Comparison of ENCODE assay signal across 10 cellular contexts in genomic region chr3:52248816-52249547, GRCh38. TPM values are rescaled to one million over a fixed set of nuclear protein-coding genes. Genes with fewer than 3 reads are reported as not detected.
A peak's percentile ranks its signal among the peaks of the same experiment; 100 is the strongest.
DNase-seq lines count a peak whose midpoint lies in the region; ATAC-seq, FAIRE-seq and TF ChIP-seq lines count a peak whose summit lies in the region.
"Had no signal": no experiment of that assay in that cellular context is flagged by ENCODE, and none has a peak within 500 bp of the region (broad histone marks: within the 10 kb centered on the region; RNA-seq: fewer than 3 reads in every experiment).

No MANE protein-coding gene starts in this region.

- BruUV-seq in IMR-90 (replicated peaks; lab: Mats Ljungman, UMichigan) (no TSS peak), GM12878 (replicated peaks; lab: Mats Ljungman, UMichigan) (no TSS peak), PC-3 (replicated peaks; lab: Mats Ljungman, UMichigan) (no TSS peak)

- WGBS in IMR-90 (ENCODE audit: extremely low coverage in 2 of 2, insufficient read length in 1 of 2), 2 experiments = 73% methylated on average over 4 of the region's 10 CpGs; no CpG with 5 or more reads in 1 of the 2 experiments
- 73% methylated on average over 9 of the region's 10 CpGs for WGBS in GM12878 (ENCODE audit: insufficient coverage, insufficient replicate concordance, low lambda C conversion rate, missing lambda C conversion rate)

- dilution Hi-C loops in IMR-90 (cut with HindIII; ENCODE audit: low sequenced_read_pairs, unreplicated experiment) = no loop called here

- in situ Hi-C loops in IMR-90 (cut with MboI; ENCODE audit: low sequenced_read_pairs) = no loop called here
- in situ Hi-C loops in GM12878 (cut with MboI) = no loop called here

- H3K4me2 ChIP-seq in IMR-90 (ENCODE audit: low read depth, low read length) (no peak overlapping the region), GM12878 (ENCODE audit: control insufficient read depth, insufficient read depth) (no peak overlapping the region), PC-3 (ENCODE audit: low read length) (no peak overlapping the region)

- H3K9me3 Mint-ChIP-seq in CD8-positive, alpha-beta T cell = no peaks in the 10 kb centered on the region
- no peaks in the 10 kb centered on the region for H3K9me3 Mint-ChIP-seq in naive B cell

- H4K5ac ChIP-seq in IMR-90 (ENCODE audit: low read depth, low read length) = no peak overlapping the region

- SMC1A ChIA-PET in GM12878 (lab: Charles Lee; ENCODE audit: uncharacterized antibody, unreplicated experiment) = interaction anchor here (1.1 kb wide), 1 partner anchor 13 kb away, joined by 5 read pairs; no protein-coding TSS in a partner anchor

- no peak overlapping the region for H3K4ac ChIP-seq in IMR-90 (ENCODE audit: low read depth, low read length)

- H3K27me3 Mint-ChIP-seq in CD8-positive, alpha-beta T cell (ENCODE audit: low read depth) = no peaks in the 10 kb centered on the region
- H3K27me3 Mint-ChIP-seq in naive B cell = no peaks in the 10 kb centered on the region

- H2AFZ ChIP-seq in IMR-90 (replicated peaks; ENCODE audit: low read length, poor library complexity) = peak overlapping the region; percentile 34
- H2AFZ ChIP-seq in GM12878 (ENCODE audit: control insufficient read depth, low read depth, low read length) = no peak overlapping the region
- no peak overlapping the region for H2AFZ ChIP-seq in PC-3 (ENCODE audit: low read length)

- H3K9ac ChIP-seq in IMR-90 (ENCODE audit: low read depth, low read length) (no peak overlapping the region), GM12878 (ENCODE audit: control insufficient read depth, insufficient read depth, low read length) (no peak overlapping the region), PC-3 (ENCODE audit: low read length) (no peak overlapping the region)

- H3F3A ChIP-seq in PC-3 (ENCODE audit: low read length, unreplicated experiment) = peaks cover 4% of the 10 kb centered on the region

- peaks cover 7% of the 10 kb centered on the region for H3K36me3 ChIP-seq in CD8-positive, alpha-beta T cell (ENCODE audit: insufficient read depth, low read length)
- peaks cover 40% of the 10 kb centered on the region for H3K36me3 ChIP-seq in IMR-90 (ENCODE audit: control insufficient read depth, insufficient read depth, low read length)
- peaks cover 17 to 21% of the 10 kb centered on the region in 2 experiments for H3K36me3 ChIP-seq in GM12878 (ENCODE audit: control insufficient read depth in 2 of 2, insufficient read depth in 2 of 2, low read length in 1 of 2)
- H3K36me3 ChIP-seq in PC-3 (ENCODE audit: low read depth, low read length) = peaks cover 13% of the 10 kb centered on the region

- peaks cover 25% of the 10 kb centered on the region for H4K20me1 ChIP-seq in IMR-90 (ENCODE audit: insufficient read depth, low read length)
- H4K20me1 ChIP-seq in GM12878 (ENCODE audit: control insufficient read depth, insufficient read depth) = no peaks in the 10 kb centered on the region
- H4K20me1 ChIP-seq in PC-3 (ENCODE audit: low read length) = no peaks in the 10 kb centered on the region

- no peaks in the 10 kb centered on the region for H3K9me3 ChIP-seq in CD8-positive, alpha-beta T cell (ENCODE audit: low read length)
- H3K9me3 ChIP-seq in IMR-90 (ENCODE audit: control insufficient read depth, insufficient read depth, low read length) (no peaks in the 10 kb centered on the region), GM12878 (replicated peaks; ENCODE audit: control insufficient read depth, insufficient read depth, low read length) (no peaks in the 10 kb centered on the region), PC-3 (ENCODE audit: low read length) (no peaks in the 10 kb centered on the region)

- intact Hi-C loops in CD8-positive, alpha-beta T cell (cut with DNase I, micrococcal nuclease) = no loop called here
- intact Hi-C loops in IMR-90 (cut with micrococcal nuclease) (no loop called here), GM12878 (cut with micrococcal nuclease; ENCODE audit: unreplicated experiment) (no loop called here), PC-3 (cut with micrococcal nuclease) (no loop called here)

- H4K91ac ChIP-seq in IMR-90 (ENCODE audit: insufficient read depth, low read depth, low read length) = no peak overlapping the region

- no peak overlapping the region for H4K8ac ChIP-seq in IMR-90 (ENCODE audit: low read depth in 2 of 2, low read length in 2 of 2)

- H3K4me3 ChIP-seq in CD8-positive, alpha-beta T cell (ENCODE audit: low read depth, low read length) = no peak overlapping the region
- H3K4me3 ChIP-seq in IMR-90 (ENCODE audit: insufficient read depth, low read depth, low read length) = no peak overlapping the region
- H3K4me3 ChIP-seq in GM12878 = no peak overlapping the region
- no peak overlapping the region for H3K4me3 ChIP-seq in PC-3 (ENCODE audit: low read length)

- CTCF ChIA-PET in CD8-positive, alpha-beta T cell (lab: Charles Lee) = interaction anchor here (1.0 to 29.3 kb wide), 9 partner anchors 9 to 90 kb away, joined by 3 to 622 read pairs (median 8); partner anchors contain the start of genes GLYCTK, TWF2 and WDR82
- CTCF ChIA-PET in IMR-90 (lab: Yijun Ruan, JAX) = no interaction called here
- CTCF ChIA-PET in GM12878 (lab: Yijun Ruan, JAX) = interaction anchor here (0.9 to 1.5 kb wide), 5 partner anchors 9 to 90 kb away, joined by 3 to 5 read pairs (median 4); no protein-coding TSS in a partner anchor
- CTCF ChIA-PET in PC-3 (lab: Charles Lee) = interaction anchor here (0.8 kb wide), 1 partner anchor 29 kb away, joined by 3 read pairs; no protein-coding TSS in a partner anchor

- H3K27ac Mint-ChIP-seq in CD8-positive, alpha-beta T cell = peak overlapping the region; percentile 96
- H3K27ac Mint-ChIP-seq in naive B cell = peak overlapping the region in 4 of 6 donors; percentile 39 to 88 (median 78)

- no peak for FAIRE-seq in GM12878 (lab: Jason Lieb, UNC)

- TF ChIP-seq CTCF in CD8-positive, alpha-beta T cell (IDR thresholded peaks at IDR 0.05) = no peak
- TF ChIP-seq CTCF in IMR-90 (conservative IDR thresholded peaks at IDR 0.05; ENCODE audit: low read depth, low read length) = no peak
- TF ChIP-seq CTCF in GM12878 (IDR thresholded peaks at IDR 0.05 in 2 of 3, conservative IDR thresholded peaks at IDR 0.05 in 1 of 3; ENCODE audit: control insufficient read depth in 2 of 3, extremely low read depth in 1 of 3, insufficient read depth in 1 of 3, low read depth in 3 of 3, low read length in 3 of 3) = no peak
- TF ChIP-seq CTCF in PC-3 (conservative IDR thresholded peaks at IDR 0.05; ENCODE audit: low read depth, low read length) = no peak

- H3K23ac ChIP-seq in IMR-90 (ENCODE audit: low read depth, low read length) = no peak overlapping the region

- TF ChIP-seq RAD21 in IMR-90 (IDR thresholded peaks at IDR 0.05; ENCODE audit: low read length) = no peak
- TF ChIP-seq RAD21 in GM12878 (IDR thresholded peaks at IDR 0.05; ENCODE audit: insufficient read depth, low read depth, low read length) = no peak

- peaks cover 33% of the 10 kb centered on the region for H3K9me1 ChIP-seq in IMR-90 (ENCODE audit: insufficient read depth, low read length)

- no peak overlapping the region for H2BK5ac ChIP-seq in IMR-90 (ENCODE audit: low read depth, low read length, poor library complexity, severe bottlenecking)

- H3K27me3 ChIP-seq in CD8-positive, alpha-beta T cell (ENCODE audit: insufficient read depth, low read length) = no peaks in the 10 kb centered on the region
- H3K27me3 ChIP-seq in IMR-90 (ENCODE audit: control insufficient read depth, insufficient read depth, low read length) = no peaks in the 10 kb centered on the region
- no peaks in the 10 kb centered on the region for H3K27me3 ChIP-seq in GM12878 (replicated peaks in 1 of 2; ENCODE audit: control insufficient read depth in 2 of 2, insufficient read depth in 2 of 2, low read length in 1 of 2)
- no peaks in the 10 kb centered on the region for H3K27me3 ChIP-seq in PC-3 (ENCODE audit: low read length)

- H3K79me1 ChIP-seq in IMR-90 (ENCODE audit: low read depth in 1 of 2, low read length in 2 of 2) = peaks cover 14 to 70% of the 10 kb centered on the region in 2 experiments

- H2BK15ac ChIP-seq in IMR-90 (ENCODE audit: low read depth, low read length) = no peak overlapping the region

- peak overlapping the region; percentile 35 for H3K4me3 Mint-ChIP-seq in CD8-positive, alpha-beta T cell
- peak overlapping the region in 2 of 8 donors; percentile 10 to 21 for H3K4me3 Mint-ChIP-seq in naive B cell

- TF ChIP-seq EP300 in GM12878 (IDR thresholded peaks at IDR 0.05; ENCODE audit: borderline replicate concordance in 1 of 2, control insufficient read depth in 1 of 2, low read depth in 2 of 2, low read length in 2 of 2) = no peak

- H3K14ac ChIP-seq in IMR-90 (replicated peaks; ENCODE audit: low read depth, low read length) = no peak overlapping the region

- DNase-seq in CD8-positive, alpha-beta T cell = peak in 4 of 7 experiments; percentile 47 to 53 (median 50)
- DNase-seq in IMR-90 (no peak), GM12878 (ENCODE audit: low read depth, low spot score) (no peak), naive B cell (no peak), PC-3 (no peak), NOMO-1 (lab: John Stamatoyannopoulos, UW; ENCODE audit: unreplicated experiment in 2 of 2) (no peak)
- DNase-seq: effector CD8-positive, alpha-beta T cell had no signal

- no peak overlapping the region for H3K56ac ChIP-seq in IMR-90 (ENCODE audit: extremely low read depth, insufficient read depth, low read length)

- no peak for TF ChIP-seq POLR2A in IMR-90 (IDR thresholded peaks at IDR 0.05; ENCODE audit: low read depth, low read length)
- peak; percentile 44; the same call in 1 of the 2 replicates for TF ChIP-seq POLR2A in GM12878 (IDR thresholded peaks at IDR 0.05; ENCODE audit: low read depth, low read length)

- no peak for ATAC-seq in CD8-positive, alpha-beta T cell
- ATAC-seq in IMR-90 (ENCODE audit: low read depth) (no peak), GM12878 (no peak), naive B cell (ENCODE audit: low read depth in 2 of 2) (no peak), GM18873 (IDR thresholded peaks at IDR 0.05; ENCODE audit: low FRiP score, unreplicated experiment) (no peak), PC-3 (no peak), GM19463 (IDR thresholded peaks at IDR 0.05; ENCODE audit: unreplicated experiment) (no peak)

- H3K4me1 Mint-ChIP-seq in CD8-positive, alpha-beta T cell (ENCODE audit: low read depth) = peaks cover 89% of the 10 kb centered on the region
- H3K4me1 Mint-ChIP-seq in naive B cell = peaks cover 46 to 78% (median 66%) of the 10 kb centered on the region in 3 donors

- no peak overlapping the region for H2BK120ac ChIP-seq in IMR-90 (ENCODE audit: low read depth, low read length)

- no peak overlapping the region for H2BK20ac ChIP-seq in IMR-90 (ENCODE audit: low read depth, low read length)

- peaks cover 66% of the 10 kb centered on the region for H3K36me3 Mint-ChIP-seq in CD8-positive, alpha-beta T cell
- no peaks in the 10 kb centered on the region for H3K36me3 Mint-ChIP-seq in naive B cell

- no peaks in the 10 kb centered on the region for H3K9me2 ChIP-seq in PC-3 (replicated peaks; ENCODE audit: low read length)

- POLR2A ChIA-PET in CD8-positive, alpha-beta T cell (lab: Charles Lee) = interaction anchor here (0.6 to 28.6 kb wide), 7 partner anchors 10 to 33 kb away, joined by 3 to 685 read pairs (median 5); partner anchors contain the start of genes GLYCTK, TLR9, TWF2 and WDR82
- POLR2A ChIA-PET in IMR-90 (lab: Charles Lee; ENCODE audit: unreplicated experiment) (interaction anchor here (0.5 kb wide), 1 partner anchor 29 kb away, joined by 8 read pairs; the partner anchor contains the start of gene WDR82), GM12878 (lab: Charles Lee) (interaction anchor here (0.7 to 7.8 kb wide), 6 partner anchors 10 to 38 kb away, joined by 3 to 60 read pairs (median 4); partner anchors contain the start of genes TWF2 and WDR82), PC-3 (lab: Charles Lee; ENCODE audit: unreplicated experiment) (interaction anchor here (0.6 kb wide), 1 partner anchor 28 kb away, joined by 16 read pairs; no protein-coding TSS in a partner anchor)

- H3K18ac ChIP-seq in IMR-90 (ENCODE audit: low read depth, low read length) = no peak overlapping the region

- no peak overlapping the region for H3K27ac ChIP-seq in CD8-positive, alpha-beta T cell (ENCODE audit: low read depth, low read length)
- H3K27ac ChIP-seq in IMR-90 (ENCODE audit: insufficient read depth, low read length) (no peak overlapping the region), GM12878 (ENCODE audit: control insufficient read depth, insufficient read depth) (no peak overlapping the region), PC-3 (ENCODE audit: low read length) (no peak overlapping the region)

- peak overlapping the region; percentile 66 for H2AK9ac ChIP-seq in IMR-90 (replicated peaks; ENCODE audit: low read depth, low read length, poor library complexity)

- H3K79me2 ChIP-seq in GM12878 (ENCODE audit: control insufficient read depth, insufficient read depth, low read length) (peaks cover 4% of the 10 kb centered on the region), PC-3 (ENCODE audit: low read length) (no peaks in the 10 kb centered on the region)

- H3K4me1 ChIP-seq in CD8-positive, alpha-beta T cell (ENCODE audit: insufficient read depth, low read length) = peaks cover 92% of the 10 kb centered on the region
- peaks cover 19% of the 10 kb centered on the region for H3K4me1 ChIP-seq in IMR-90 (ENCODE audit: control insufficient read depth, insufficient read depth, low read length)
- H3K4me1 ChIP-seq in GM12878 (ENCODE audit: control insufficient read depth, insufficient read depth, low read length) = peaks cover 43% of the 10 kb centered on the region
- H3K4me1 ChIP-seq in PC-3 (ENCODE audit: insufficient read depth, low read length) = peaks cover 25% of the 10 kb centered on the region

- RAD21 ChIA-PET in GM12878 (lab: Charles Lee; ENCODE audit: unreplicated experiment) = interaction anchor here (1.2 kb wide), 1 partner anchor 8 kb away, joined by 3 read pairs; no protein-coding TSS in a partner anchor

- no peak overlapping the region for H2AK5ac ChIP-seq in IMR-90 (ENCODE audit: low read depth, low read length)

RNA-seq across cellular contexts. Expression of gene PPM1M, which starts 3.4 kb away (rescaled TPM):
- total RNA-seq in CD8-positive, alpha-beta T cell = 10 to 100 TPM; 43.9 to 46.9 TPM
- total RNA-seq in IMR-90 (2012; rRNA removed) = 12.2 and 13.1 TPM in 2 replicates
- 15.4 and 18.1 TPM in 2 replicates for polyA plus RNA-seq in IMR-90 (2012; rRNA removed)
- 12.1 and 14.9 TPM in 2 replicates for polyA plus RNA-seq in IMR-90 (2012; cell fraction: cytosol; rRNA removed)
- polyA plus RNA-seq in IMR-90 (2012; cell fraction: nucleus; rRNA removed; ENCODE audit: low replicate concordance) = 51.7 and 53.1 TPM in 2 replicates
- total RNA-seq in GM12878 (2013; cell fraction: nucleolus; rRNA removed) = 10.4 and 10.8 TPM in 2 replicates
- total RNA-seq in GM12878 (2014; rRNA removed) = 15.7 and 16.3 TPM in 2 replicates
- 14.1 TPM in 2 replicates for total RNA-seq in GM12878 (2014; rRNA removed; fragmentation: Illumina TruSeq; extraction: Trizol)
- total RNA-seq in GM12878 (2021) = 24.8 and 25.9 TPM in 2 replicates
- 11.0 TPM for polyA plus RNA-seq in GM12878 (2011; ENCODE audit: low read depth)
- polyA plus RNA-seq in GM12878 (2011; rRNA removed) = 19.2 and 21.1 TPM in 2 replicates
- polyA plus RNA-seq in GM12878 (2011; cell fraction: cytosol; rRNA removed) = 26.1 and 26.4 TPM in 2 replicates
- 55.4 and 72.9 TPM in 2 replicates for polyA plus RNA-seq in GM12878 (2011; cell fraction: nucleus; rRNA removed)
- polyA plus RNA-seq in GM12878 (2012) = 16.3 and 19.2 TPM in 2 replicates
- polyA plus RNA-seq in GM12878 (2014; fragmentation: Illumina TruSeq; extraction: Trizol) = 19.8 and 24.3 TPM in 2 replicates
- polyA plus RNA-seq in GM12878 (2014; fragmentation: Nextera tagmentation; extraction: Ambion mirVana) = 10 to 100 TPM in 1 of 2 experiments, 1 to 10 TPM in 1; 7.5 to 15.3 TPM
- 23.1 and 24.3 TPM in 2 replicates for polyA plus RNA-seq in GM12878 (2014; rRNA removed)
- 1 to 10 TPM; 7.3 to 9.5 TPM for polyA plus RNA-seq in GM12878 (2016; fragmentation: Nextera tagmentation; extraction: Ambion mirVana)
- polyA minus RNA-seq in GM12878 (2011; rRNA and poly(A)+ RNA removed) = 28.2 and 35.1 TPM in 2 replicates
- polyA minus RNA-seq in GM12878 (2011; cell fraction: cytosol; rRNA and poly(A)+ RNA removed) = 3.9 and 5.3 TPM in 2 replicates
- polyA minus RNA-seq in GM12878 (2011; cell fraction: nucleus; rRNA and poly(A)+ RNA removed) = 11.4 and 12.5 TPM in 2 replicates
- 10 to 100 TPM; 16.8 to 38.5 (median 21.4) TPM for polyA plus RNA-seq in naive B cell (ENCODE audit: low read depth in 6 of 6)
- total RNA-seq in PC-3 (2014; rRNA removed) = 8.5 and 12.4 TPM in 2 replicates

RNA-seq across cellular contexts. Expression of gene TWF2, which starts 10.0 kb away (rescaled TPM):
- 10 to 100 TPM; 31.1 to 31.2 TPM for total RNA-seq in CD8-positive, alpha-beta T cell
- total RNA-seq in IMR-90 (2012; rRNA removed) (105 and 111 TPM in 2 replicates), GM12878 (2014; rRNA removed) (67.7 and 81.3 TPM in 2 replicates), GM12878 (2014; rRNA removed; fragmentation: Illumina TruSeq; extraction: Trizol) (34.7 and 37.5 TPM in 2 replicates), GM12878 (2021) (88.1 and 88.2 TPM in 2 replicates), PC-3 (2014; rRNA removed) (147 and 166 TPM in 2 replicates)
- polyA plus RNA-seq in IMR-90 (2012; rRNA removed) (145 and 158 TPM in 2 replicates), GM12878 (2011; rRNA removed) (30.3 and 56.6 TPM in 2 replicates), GM12878 (2014; fragmentation: Illumina TruSeq; extraction: Trizol) (9.8 and 38.5 TPM in 2 replicates), GM12878 (2014; fragmentation: Nextera tagmentation; extraction: Ambion mirVana) (1 to 10 TPM in 1 of 2 experiments, under 1 TPM in 1; 0.16 to 3.4 TPM), GM12878 (2014; rRNA removed) (106 and 113 TPM in 2 replicates), GM12878 (2016; fragmentation: Nextera tagmentation; extraction: Ambion mirVana) (10 to 100 TPM; 80.4 to 90.5 TPM), naive B cell (ENCODE audit: low read depth in 6 of 6) (10 to 100 TPM; 48.5 to 90.8 (median 75.4) TPM)
- polyA plus RNA-seq in IMR-90 (2012; cell fraction: cytosol; rRNA removed) = 165 and 194 TPM in 2 replicates
- polyA plus RNA-seq in IMR-90 (2012; cell fraction: nucleus; rRNA removed; ENCODE audit: low replicate concordance) = 62.0 and 123 TPM in 2 replicates
- total RNA-seq in GM12878 (2013; cell fraction: nucleolus; rRNA removed) = 11.4 and 12.4 TPM in 2 replicates
- polyA plus RNA-seq in GM12878 (2011; ENCODE audit: low read depth) = 26.2 TPM
- 115 and 164 TPM in 2 replicates for polyA plus RNA-seq in GM12878 (2011; cell fraction: cytosol; rRNA removed)
- polyA plus RNA-seq in GM12878 (2011; cell fraction: nucleus; rRNA removed) = 78.7 and 103 TPM in 2 replicates
- 46.6 and 50.7 TPM in 2 replicates for polyA plus RNA-seq in GM12878 (2012)
- 40.5 and 76.6 TPM in 2 replicates for polyA minus RNA-seq in GM12878 (2011; rRNA and poly(A)+ RNA removed)
- 25.4 and 34.2 TPM in 2 replicates for polyA minus RNA-seq in GM12878 (2011; cell fraction: cytosol; rRNA and poly(A)+ RNA removed)
- 11.8 and 16.6 TPM in 2 replicates for polyA minus RNA-seq in GM12878 (2011; cell fraction: nucleus; rRNA and poly(A)+ RNA removed)

RNA-seq across cellular contexts. Expression of gene TLR9, which starts 23.5 kb away (rescaled TPM):
- total RNA-seq in CD8-positive, alpha-beta T cell = under 1 TPM in 1 of 2 experiments, not detected in 1; 0.33 TPM
- total RNA-seq in IMR-90 (2012; rRNA removed) = not detected in 2 replicates
- 0.03 TPM in 1 of 2 replicates, not detected in the other for polyA plus RNA-seq in IMR-90 (2012; rRNA removed)
- 0.01 TPM in 1 of 2 replicates, not detected in the other for polyA plus RNA-seq in IMR-90 (2012; cell fraction: cytosol; rRNA removed)
- 0.15 TPM in 2 replicates for polyA plus RNA-seq in IMR-90 (2012; cell fraction: nucleus; rRNA removed; ENCODE audit: low replicate concordance)
- 0.51 and 1.6 TPM in 2 replicates for total RNA-seq in GM12878 (2013; cell fraction: nucleolus; rRNA removed)
- 0.22 and 0.51 TPM in 2 replicates for total RNA-seq in GM12878 (2014; rRNA removed)
- total RNA-seq in GM12878 (2014; rRNA removed; fragmentation: Illumina TruSeq; extraction: Trizol) = 0.14 and 0.22 TPM in 2 replicates
- 4.8 and 6.9 TPM in 2 replicates for total RNA-seq in GM12878 (2021)
- 2.1 TPM for polyA plus RNA-seq in GM12878 (2011; ENCODE audit: low read depth)
- polyA plus RNA-seq in GM12878 (2011; rRNA removed) = 0.03 and 0.11 TPM in 2 replicates
- 0.15 and 0.24 TPM in 2 replicates for polyA plus RNA-seq in GM12878 (2011; cell fraction: cytosol; rRNA removed)
- 0.64 and 1.0 TPM in 2 replicates for polyA plus RNA-seq in GM12878 (2011; cell fraction: nucleus; rRNA removed)
- polyA plus RNA-seq in GM12878 (2012) = 4.5 TPM in 2 replicates
- polyA plus RNA-seq in GM12878 (2014; fragmentation: Illumina TruSeq; extraction: Trizol) = 0.53 TPM in 1 of 2 replicates, not detected in the other
- polyA plus RNA-seq in GM12878 (2014; fragmentation: Nextera tagmentation; extraction: Ambion mirVana) = under 1 TPM in 1 of 2 experiments, not detected in 1; 0.10 TPM
- polyA plus RNA-seq in GM12878 (2014; rRNA removed) = 1.1 and 1.5 TPM in 2 replicates
- polyA plus RNA-seq in GM12878 (2016; fragmentation: Nextera tagmentation; extraction: Ambion mirVana) = 1 to 10 TPM in 1 of 2 experiments, under 1 TPM in 1; 0.82 to 1.2 TPM
- polyA minus RNA-seq in GM12878 (2011; rRNA and poly(A)+ RNA removed) = 0.15 TPM in 1 of 2 replicates, not detected in the other
- polyA minus RNA-seq in GM12878 (2011; cell fraction: cytosol; rRNA and poly(A)+ RNA removed) = 0.42 TPM in 1 of 2 replicates, not detected in the other
- polyA minus RNA-seq in GM12878 (2011; cell fraction: nucleus; rRNA and poly(A)+ RNA removed) = 0.10 TPM in 1 of 2 replicates, not detected in the other
- 1 to 10 TPM in 5 of 6 donors, not detected in 1; 1.6 to 4.4 (median 3.8) TPM for polyA plus RNA-seq in naive B cell (ENCODE audit: low read depth in 6 of 6)
- total RNA-seq in PC-3 (2014; rRNA removed) = not detected in 2 replicates
- total RNA-seq: osteocyte had no signal

RNA-seq across cellular contexts. Expression of gene WDR82, which starts 29.5 kb away (rescaled TPM):
- 100 to 1,000 TPM; 115 to 117 TPM for total RNA-seq in CD8-positive, alpha-beta T cell
- total RNA-seq in IMR-90 (2012; rRNA removed) = 65.3 and 68.1 TPM in 2 replicates
- 30.9 and 38.1 TPM in 2 replicates for polyA plus RNA-seq in IMR-90 (2012; rRNA removed)
- 11.6 and 13.7 TPM in 2 replicates for polyA plus RNA-seq in IMR-90 (2012; cell fraction: cytosol; rRNA removed)
- 4.1 and 16.9 TPM in 2 replicates for polyA plus RNA-seq in IMR-90 (2012; cell fraction: nucleus; rRNA removed; ENCODE audit: low replicate concordance)
- 29.7 and 32.2 TPM in 2 replicates for total RNA-seq in GM12878 (2013; cell fraction: nucleolus; rRNA removed)
- total RNA-seq in GM12878 (2014; rRNA removed) = 50.0 and 51.1 TPM in 2 replicates
- 45.1 and 46.4 TPM in 2 replicates for total RNA-seq in GM12878 (2014; rRNA removed; fragmentation: Illumina TruSeq; extraction: Trizol)
- total RNA-seq in GM12878 (2021) = 61.0 and 64.8 TPM in 2 replicates
- 33.3 TPM for polyA plus RNA-seq in GM12878 (2011; ENCODE audit: low read depth)
- 81.8 and 82.4 TPM in 2 replicates for polyA plus RNA-seq in GM12878 (2011; rRNA removed)
- 51.8 and 52.6 TPM in 2 replicates for polyA plus RNA-seq in GM12878 (2011; cell fraction: cytosol; rRNA removed)
- 14.2 and 20.5 TPM in 2 replicates for polyA plus RNA-seq in GM12878 (2011; cell fraction: nucleus; rRNA removed)
- polyA plus RNA-seq in GM12878 (2012) = 35.7 and 40.2 TPM in 2 replicates
- 65.8 and 67.0 TPM in 2 replicates for polyA plus RNA-seq in GM12878 (2014; fragmentation: Illumina TruSeq; extraction: Trizol)
- polyA plus RNA-seq in GM12878 (2014; fragmentation: Nextera tagmentation; extraction: Ambion mirVana) = 10 to 100 TPM; 10.4 to 12.5 TPM
- 49.5 and 55.2 TPM in 2 replicates for polyA plus RNA-seq in GM12878 (2014; rRNA removed)
- 10 to 100 TPM; 10.1 to 15.8 TPM for polyA plus RNA-seq in GM12878 (2016; fragmentation: Nextera tagmentation; extraction: Ambion mirVana)
- polyA minus RNA-seq in GM12878 (2011; rRNA and poly(A)+ RNA removed) = 86.3 and 110 TPM in 2 replicates
- polyA minus RNA-seq in GM12878 (2011; cell fraction: cytosol; rRNA and poly(A)+ RNA removed) = 27.0 and 31.9 TPM in 2 replicates
- polyA minus RNA-seq in GM12878 (2011; cell fraction: nucleus; rRNA and poly(A)+ RNA removed) = 12.8 and 23.2 TPM in 2 replicates
- polyA plus RNA-seq in naive B cell (ENCODE audit: low read depth in 6 of 6) = 10 to 100 TPM; 24.0 to 71.6 (median 58.9) TPM
- 56.2 and 56.4 TPM in 2 replicates for total RNA-seq in PC-3 (2014; rRNA removed)

RNA-seq across cellular contexts. Expression of gene GLYCTK, which starts 38.6 kb away (rescaled TPM):
- 10 to 100 TPM; 27.1 to 28.1 TPM for total RNA-seq in CD8-positive, alpha-beta T cell
- total RNA-seq in IMR-90 (2012; rRNA removed) = 6.4 and 6.8 TPM in 2 replicates
- 13.9 and 15.6 TPM in 2 replicates for polyA plus RNA-seq in IMR-90 (2012; rRNA removed)
- polyA plus RNA-seq in IMR-90 (2012; cell fraction: cytosol; rRNA removed) = 5.2 and 10.8 TPM in 2 replicates
- 29.1 and 86.5 TPM in 2 replicates for polyA plus RNA-seq in IMR-90 (2012; cell fraction: nucleus; rRNA removed; ENCODE audit: low replicate concordance)
- total RNA-seq in GM12878 (2013; cell fraction: nucleolus; rRNA removed) = 49.8 and 58.7 TPM in 2 replicates
- total RNA-seq in GM12878 (2014; rRNA removed) = 13.7 and 14.9 TPM in 2 replicates
- total RNA-seq in GM12878 (2014; rRNA removed; fragmentation: Illumina TruSeq; extraction: Trizol) = 8.5 and 8.8 TPM in 2 replicates
- total RNA-seq in GM12878 (2021) = 19.0 and 19.9 TPM in 2 replicates
- polyA plus RNA-seq in GM12878 (2011; ENCODE audit: low read depth) = 7.2 TPM
- polyA plus RNA-seq in GM12878 (2011; rRNA removed) = 6.5 and 13.5 TPM in 2 replicates
- 21.6 and 36.9 TPM in 2 replicates for polyA plus RNA-seq in GM12878 (2011; cell fraction: cytosol; rRNA removed)
- 76.2 and 80.1 TPM in 2 replicates for polyA plus RNA-seq in GM12878 (2011; cell fraction: nucleus; rRNA removed)
- 10.3 and 13.3 TPM in 2 replicates for polyA plus RNA-seq in GM12878 (2012)
- polyA plus RNA-seq in GM12878 (2014; fragmentation: Illumina TruSeq; extraction: Trizol) = 2.3 and 7.4 TPM in 2 replicates
- polyA plus RNA-seq in GM12878 (2014; fragmentation: Nextera tagmentation; extraction: Ambion mirVana) = 1 to 10 TPM in 1 of 2 experiments, under 1 TPM in 1; 0.66 to 2.7 TPM
- 22.6 and 26.5 TPM in 2 replicates for polyA plus RNA-seq in GM12878 (2014; rRNA removed)
- polyA plus RNA-seq in GM12878 (2016; fragmentation: Nextera tagmentation; extraction: Ambion mirVana) = 10 to 100 TPM; 10.6 to 15.7 TPM
- 11.3 and 23.6 TPM in 2 replicates for polyA minus RNA-seq in GM12878 (2011; rRNA and poly(A)+ RNA removed)
- polyA minus RNA-seq in GM12878 (2011; cell fraction: cytosol; rRNA and poly(A)+ RNA removed) = 5.3 and 7.6 TPM in 2 replicates
- polyA minus RNA-seq in GM12878 (2011; cell fraction: nucleus; rRNA and poly(A)+ RNA removed) = 19.2 and 41.1 TPM in 2 replicates
- 1 to 10 TPM; 5.5 to 8.9 (median 6.6) TPM for polyA plus RNA-seq in naive B cell (ENCODE audit: low read depth in 6 of 6)
- 11.3 and 11.7 TPM in 2 replicates for total RNA-seq in PC-3 (2014; rRNA removed)

Comparison
In these comparisons a context has a peak if more than half of its experiments do, and no peak if none do; other contexts are left out.
1. DNase-seq: peak in CD8-positive, alpha-beta T cell (4 of 7); none in IMR-90 (single experiment), GM12878 (single experiment), naive B cell (single experiment), PC-3 (single experiment) and NOMO-1 (0 of 2).